In the genomic region with DNA sequence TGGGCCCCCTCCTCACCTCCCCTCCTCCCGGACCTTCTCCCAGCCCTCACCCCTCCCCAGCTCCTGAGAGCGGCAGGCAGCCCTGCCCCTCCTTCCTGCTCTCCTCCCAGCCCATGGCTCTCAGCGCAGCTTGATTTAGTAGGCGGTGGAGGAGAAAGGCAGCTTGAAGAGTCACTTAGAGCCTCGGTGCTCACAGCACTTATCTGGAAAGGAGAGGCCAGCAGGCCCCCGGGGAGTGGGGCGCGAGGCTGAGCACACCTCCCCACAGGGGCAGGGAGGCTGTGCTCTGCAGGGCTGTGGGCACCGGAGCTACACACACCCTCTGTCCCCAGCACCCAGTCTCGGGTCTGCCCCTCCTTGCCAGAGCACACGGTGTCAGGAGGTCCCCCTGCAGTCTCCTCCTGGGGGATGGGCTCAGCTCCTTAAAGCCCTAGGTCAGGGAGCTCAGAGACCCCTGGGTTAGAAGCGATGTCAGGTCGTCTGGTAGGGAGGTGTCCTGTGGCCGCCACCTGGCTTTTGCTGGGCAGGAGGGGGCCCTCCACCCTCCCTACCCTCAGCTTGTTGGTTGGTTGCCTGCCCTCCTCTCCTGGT, we compare ENCODE assay signal across 8 cellular contexts.
DNase-seq lines count a peak whose midpoint lies in the region; ATAC-seq and TF ChIP-seq lines count a peak whose summit lies in the region.

No MANE protein-coding gene starts in this region.

- peaks cover 12% of the 10 kb centered on the region for H3K27me3 Mint-ChIP-seq in MCF 10A (ENCODE audit: insufficient read depth, unreplicated experiment)
- H3K27me3 Mint-ChIP-seq in activated CD4-positive, alpha-beta memory T cell treated with anti-CD3 and anti-CD28 coated beads for 36 hours = peaks cover 22% of the 10 kb centered on the region

- H3K4me3 ChIP-seq in breast epithelium (peak overlapping the region; percentile 25 to 68 (median 42)), skeletal muscle tissue (ENCODE audit: low read length in 3 of 3) (peak overlapping the region; percentile 55 to 61 (median 56))

- no peaks in the 10 kb centered on the region for H3K9me3 Mint-ChIP-seq in MCF 10A (ENCODE audit: unreplicated experiment)
- no peaks in the 10 kb centered on the region for H3K9me3 Mint-ChIP-seq in activated CD4-positive, alpha-beta memory T cell treated with anti-CD3 and anti-CD28 coated beads for 36 hours

- H3K27ac ChIP-seq in breast epithelium (peak overlapping the region in 1 of 2 donors; percentile 89), skeletal muscle tissue (ENCODE audit: low read depth, low read length) (no peak overlapping the region)

- no TSS peak for BruUV-seq in MCF 10A (replicated peaks; lab: Mats Ljungman, UMichigan)

- H3K9me3 ChIP-seq in breast epithelium (no peaks in the 10 kb centered on the region), skeletal muscle tissue (ENCODE audit: control insufficient read depth in 3 of 3, low read length in 3 of 3) (no peaks in the 10 kb centered on the region)

- CTCF ChIA-PET in MCF 10A (lab: Yijun Ruan, JAX) = interaction anchor here (0.8 kb wide), 1 partner anchor 154 kb away, joined by 3 read pairs; no protein-coding TSS in a partner anchor
- CTCF ChIA-PET in activated CD4-positive, alpha-beta memory T cell treated with anti-CD3 and anti-CD28 coated beads for 36 hours (lab: Charles Lee) = interaction anchor here (0.7 to 1.5 kb wide), 5 partner anchors 37 to 148 kb away, joined by 3 to 5 read pairs (median 3); no protein-coding TSS in a partner anchor

- TF ChIP-seq POLR2A in breast epithelium (IDR thresholded peaks at IDR 0.05) = no peak

- ATAC-seq in left ventricle myocardium superior = peak; percentile 28

- peaks cover 20 to 23% of the 10 kb centered on the region in 2 donors for H3K4me1 ChIP-seq in breast epithelium
- peaks cover 52 to 69% (median 62%) of the 10 kb centered on the region in 3 donors for H3K4me1 ChIP-seq in skeletal muscle tissue (ENCODE audit: control insufficient read depth in 3 of 3, insufficient read depth in 3 of 3, low read length in 3 of 3)

- H3K4me3 Mint-ChIP-seq in MCF 10A (ENCODE audit: unreplicated experiment) = no peak overlapping the region
- no peak overlapping the region for H3K4me3 Mint-ChIP-seq in activated CD4-positive, alpha-beta memory T cell treated with anti-CD3 and anti-CD28 coated beads for 36 hours

- peak overlapping the region; percentile 20 to 57 (median 56) for H3K9ac ChIP-seq in skeletal muscle tissue (ENCODE audit: low read depth in 1 of 3, low read length in 3 of 3)

- H3K36me3 Mint-ChIP-seq in MCF 10A (ENCODE audit: insufficient read depth, unreplicated experiment) = no peaks in the 10 kb centered on the region
- H3K36me3 Mint-ChIP-seq in activated CD4-positive, alpha-beta memory T cell treated with anti-CD3 and anti-CD28 coated beads for 36 hours = no peaks in the 10 kb centered on the region

- intact Hi-C loops in breast epithelium (cut with DNase I; ENCODE audit: low total_unique reads) (no loop called here), MCF 10A (cut with micrococcal nuclease) (no loop called here), left ventricle myocardium superior (cut with micrococcal nuclease) (no loop called here)
- intact Hi-C loops in activated CD4-positive, alpha-beta memory T cell treated with anti-CD3 and anti-CD28 coated beads for 36 hours (cut with micrococcal nuclease) = no loop called here

- POLR2A ChIA-PET in MCF 10A (lab: Yijun Ruan, JAX) = interaction anchor here (0.7 to 1.1 kb wide), 3 partner anchors 9 to 50 kb away, joined by 3 read pairs; no protein-coding TSS in a partner anchor
- POLR2A ChIA-PET in activated CD4-positive, alpha-beta memory T cell treated with anti-CD3 and anti-CD28 coated beads for 36 hours (lab: Charles Lee) = no interaction called here

- no peak for DNase-seq in breast epithelium (ENCODE audit: low spot score in 2 of 2)
- DNase-seq in MCF 10A (ENCODE audit: unreplicated experiment) = no peak
- peak; percentile 48 for DNase-seq in SHP77 treated with DMSO at 0.1 percent for 48 hours (lab: John Stamatoyannopoulos, UW)
- DNase-seq in left ventricle myocardium superior = peak; percentile 46
- DNase-seq in activated CD4-positive, alpha-beta memory T cell treated with anti-CD3 and anti-CD28 coated beads for 36 hours = no peak
- DNase-seq in mesenteric fat pad (ENCODE audit: low spot score) = no peak
- DNase-seq in NCI-H774 (lab: John Stamatoyannopoulos, UW) = no peak

- TF ChIP-seq CTCF in breast epithelium (IDR thresholded peaks at IDR 0.05) (no peak), MCF 10A (IDR thresholded peaks at IDR 0.05; ENCODE audit: unreplicated experiment) (no peak)

- H3K36me3 ChIP-seq in breast epithelium = no peaks in the 10 kb centered on the region
- no peaks in the 10 kb centered on the region for H3K36me3 ChIP-seq in skeletal muscle tissue (ENCODE audit: control insufficient read depth in 3 of 3, insufficient read depth in 3 of 3, low read length in 3 of 3)

- no peaks in the 10 kb centered on the region for H3K27me3 ChIP-seq in breast epithelium
- H3K27me3 ChIP-seq in skeletal muscle tissue (ENCODE audit: control insufficient read depth in 3 of 3, insufficient read depth in 3 of 3, low read length in 3 of 3) = no peaks in the 10 kb centered on the region

- no peak overlapping the region for H3K27ac Mint-ChIP-seq in MCF 10A (ENCODE audit: low read depth, unreplicated experiment)
- no peak overlapping the region for H3K27ac Mint-ChIP-seq in activated CD4-positive, alpha-beta memory T cell treated with anti-CD3 and anti-CD28 coated beads for 36 hours

- H3K4me1 Mint-ChIP-seq in MCF 10A (ENCODE audit: insufficient read depth, unreplicated experiment) = peaks cover 8% of the 10 kb centered on the region
- peaks cover 5% of the 10 kb centered on the region for H3K4me1 Mint-ChIP-seq in activated CD4-positive, alpha-beta memory T cell treated with anti-CD3 and anti-CD28 coated beads for 36 hours (ENCODE audit: low read depth)

Comparison
In these comparisons a context has a peak if more than half of its experiments do, and no peak if none do; other contexts are left out.
1. DNase-seq: peak in SHP77 treated with DMSO at 0.1 percent for 48 hours (single experiment) and left ventricle myocardium superior (single experiment); none in breast epithelium (0 of 2), MCF 10A (single experiment), activated CD4-positive, alpha-beta memory T cell treated with anti-CD3 and anti-CD28 coated beads for 36 hours (single experiment), mesenteric fat pad (single experiment) and NCI-H774 (single experiment).